29 cellular contexts compared by ENCODE assay signal in genomic region chr7:18689535-18689934, GRCh38.
"Had no signal": no experiment of that assay in that cellular context is flagged by ENCODE, and none has a peak within 500 bp of the region (broad histone marks: within the 10 kb centered on the region; RNA-seq: fewer than 3 reads in every experiment).

No MANE protein-coding gene starts in this region.

- ATAC-seq: activated CD4-positive, alpha-beta T cell treated with anti-CD3 and anti-CD28 coated beads for 36 hours; activated T-cell treated with anti-CD3 and anti-CD28 coated beads, Interleukin-2, amount 50 U/mL, for 72 hours; foreskin keratinocyte; left lung; lower lobe of right lung; mucosa of descending colon; pancreas; sciatic nerve; stimulated activated naive CD8-positive, alpha-beta T cell treated with anti-CD3 and anti-CD28 coated beads, Interleukin-15, Interleukin-2, amounts not matched to agents 100 U/mL and 50 U/mL, for 24 hours had no signal

- H3K9me3 ChIP-seq: left lung, lower lobe of right lung, mucosa of descending colon, pancreas, prostate gland, thyroid gland, upper lobe of left lung had no signal

- H3K4me3 ChIP-seq: coronary artery, dorsolateral prefrontal cortex, left lung, lower lobe of right lung, mucosa of descending colon, pancreas, prostate gland, skin epidermis, thyroid gland, upper lobe of left lung had no signal

- DNase-seq: activated CD4-positive, alpha-beta T cell treated with anti-CD3 and anti-CD28 coated beads for 36 hours; activated CD4-positive, CD25-positive, alpha-beta regulatory T cell; activated naive CD4-positive, alpha-beta T cell; activated T-cell treated with anti-CD3 and anti-CD28 coated beads for 4 hours; activated T-cell treated with anti-CD3 and anti-CD28 coated beads, Interleukin-2, amount 50 U/mL, for 72 hours; anterior cingulate cortex; brain microvascular endothelial cell; dorsolateral prefrontal cortex; effector memory CD4-positive, alpha-beta T cell; foreskin keratinocyte; kidney glomerular epithelial cell; left lung; lower lobe of right lung; mesendoderm; mucosa of descending colon; pancreas; retina; stimulated activated CD4-positive, alpha-beta T cell treated with anti-CD3 and anti-CD28 coated beads, Interleukin-12 subunit alpha, Interleukin-12 subunit beta, amount 100 ng/mL, for 4 hours; stimulated activated CD4-positive, alpha-beta T cell treated with anti-CD3 and anti-CD28 coated beads, Interleukin-4, amount 100 ng/mL, for 1 hour; stimulated activated naive CD8-positive, alpha-beta T cell treated with anti-CD3 and anti-CD28 coated beads, Interleukin-15, Interleukin-2, amounts not matched to agents 100 U/mL and 50 U/mL, for 24 hours; T-helper 1 cell; thyroid gland; upper lobe of left lung had no signal

- H3K36me3 Mint-ChIP-seq: activated naive CD8-positive, alpha-beta T cell had no signal

- H3K4me1 Mint-ChIP-seq: activated CD4-positive, alpha-beta T cell treated with anti-CD3 and anti-CD28 coated beads for 36 hours had no signal

- H3K4me1 ChIP-seq: foreskin keratinocyte, left lung, lower lobe of right lung, pancreas, prostate gland, thyroid gland, upper lobe of left lung had no signal

- H3K27me3 ChIP-seq: brain microvascular endothelial cell, dorsolateral prefrontal cortex, foreskin keratinocyte, left lung, pancreas, thyroid gland, upper lobe of left lung had no signal

- H3K36me3 ChIP-seq: brain microvascular endothelial cell, left lung, lower lobe of right lung, pancreas, prostate gland, thyroid gland, upper lobe of left lung had no signal

- H3K27ac ChIP-seq: brain microvascular endothelial cell, coronary artery, dorsolateral prefrontal cortex, foreskin keratinocyte, left lung, lower lobe of right lung, pancreas, prostate gland, skin epidermis, thyroid gland, upper lobe of left lung had no signal

- H3K27ac Mint-ChIP-seq: activated CD4-positive, alpha-beta T cell treated with anti-CD3 and anti-CD28 coated beads for 36 hours; activated naive CD8-positive, alpha-beta T cell; activated T-cell treated with anti-CD3 and anti-CD28 coated beads, Interleukin-2, amount 50 U/mL, for 72 hours had no signal

- H3K27me3 Mint-ChIP-seq: activated CD4-positive, alpha-beta T cell treated with anti-CD3 and anti-CD28 coated beads for 36 hours; activated naive CD8-positive, alpha-beta T cell had no signal

- H3K4me3 Mint-ChIP-seq: activated CD4-positive, alpha-beta T cell treated with anti-CD3 and anti-CD28 coated beads for 36 hours; activated naive CD8-positive, alpha-beta T cell; activated T-cell treated with anti-CD3 and anti-CD28 coated beads, Interleukin-2, amount 50 U/mL, for 72 hours; nephron had no signal

- H3K9me3 Mint-ChIP-seq: nephron had no signal
